ENCODE assay signal across 1 cellular context in genomic region chr22:30390974-30391691, GRCh38.
TF ChIP-seq lines count a peak whose summit lies in the region.

No MANE protein-coding gene starts in this region.

TF ChIP-seq in HepG2, 621 proteins besides CTCF, POLR2A, EP300 and RAD21 (continues in another document):
- no peak for TF ChIP-seq RBFOX2 (IDR thresholded peaks at IDR 0.05; ENCODE audit: low read depth, low read length)
- no peak for TF ChIP-seq NCOA2 (CRISPR knock-in tag; IDR thresholded peaks at IDR 0.05)
- no peak; the same call in 1 of the 2 replicates for TF ChIP-seq ZNF768 (CRISPR knock-in tag; IDR thresholded peaks at IDR 0.05)
- TF ChIP-seq ISL2 (CRISPR knock-in tag; IDR thresholded peaks at IDR 0.05), result no peak
- TF ChIP-seq SNRNP70 (IDR thresholded peaks at IDR 0.05; ENCODE audit: low read depth, low read length), result no peak
- no peak for TF ChIP-seq ZNF564 (CRISPR knock-in tag; IDR thresholded peaks at IDR 0.05)
- no peak for TF ChIP-seq KIAA2018 (CRISPR knock-in tag; IDR thresholded peaks at IDR 0.05; ENCODE audit: borderline replicate concordance)
- 0 out of 2 replicates have a peak, but pooled peaks have one; percentile 51 for TF ChIP-seq DNMT1 (CRISPR knock-in tag; IDR thresholded peaks at IDR 0.05)
- TF ChIP-seq ZNF143 (CRISPR knock-in tag; IDR thresholded peaks at IDR 0.05), result no peak
- TF ChIP-seq YEATS2 (CRISPR knock-in tag; IDR thresholded peaks at IDR 0.05; ENCODE audit: borderline replicate concordance), result peak; percentile 46; the same call in 1 of the 2 replicates
- TF ChIP-seq PPARG (CRISPR knock-in tag; conservative IDR thresholded peaks at IDR 0.05), result 0 out of 2 replicates have a peak, but pooled peaks have one; percentile 21
- TF ChIP-seq CBFB (CRISPR knock-in tag; IDR thresholded peaks at IDR 0.05), result no peak
- TF ChIP-seq ZBTB49 (CRISPR knock-in tag; IDR thresholded peaks at IDR 0.05; ENCODE audit: borderline replicate concordance), result no peak
- TF ChIP-seq ARNT2 (CRISPR knock-in tag; IDR thresholded peaks at IDR 0.05; ENCODE audit: low read depth), result no peak
- no peak for TF ChIP-seq ZNF619 (CRISPR knock-in tag; IDR thresholded peaks at IDR 0.05)
- no peak for TF ChIP-seq SMARCC2 (IDR thresholded peaks at IDR 0.05)
- TF ChIP-seq ZC3H13 (CRISPR knock-in tag; IDR thresholded peaks at IDR 0.05), result no peak
- TF ChIP-seq ZNF530 (CRISPR knock-in tag; IDR thresholded peaks at IDR 0.05; ENCODE audit: low read depth), result no peak
- no peak for TF ChIP-seq RFX5 (IDR thresholded peaks at IDR 0.05; ENCODE audit: low read depth, low read length)
- no peak for TF ChIP-seq NAIF1 (CRISPR knock-in tag; IDR thresholded peaks at IDR 0.05; ENCODE audit: borderline replicate concordance)
- no peak for TF ChIP-seq PAF1 (CRISPR knock-in tag; IDR thresholded peaks at IDR 0.05)
- no peak for TF ChIP-seq ZSCAN30 (CRISPR knock-in tag; IDR thresholded peaks at IDR 0.05)
- TF ChIP-seq FOXA1 (IDR thresholded peaks at IDR 0.05), result no peak
- 0 out of 2 replicates have a peak, but pooled peaks have one; percentile 18 for TF ChIP-seq FOXA1 (CRISPR knock-in tag; IDR thresholded peaks at IDR 0.05)
- TF ChIP-seq CEBPG (CRISPR knock-in tag; IDR thresholded peaks at IDR 0.05), result peak; percentile 15; the same call in 1 of the 2 replicates
- TF ChIP-seq NCOR1 (IDR thresholded peaks at IDR 0.05; ENCODE audit: borderline replicate concordance, low read length), result no peak
- no peak for TF ChIP-seq ZNF616 (CRISPR knock-in tag; IDR thresholded peaks at IDR 0.05; ENCODE audit: low read depth)
- TF ChIP-seq SMARCE1 (IDR thresholded peaks at IDR 0.05; ENCODE audit: borderline replicate concordance), result no peak
- TF ChIP-seq ELF3 (CRISPR knock-in tag; IDR thresholded peaks at IDR 0.05), result peak; percentile 84
- peak; percentile 97 for TF ChIP-seq STAG1 (CRISPR knock-in tag; IDR thresholded peaks at IDR 0.05)
- TF ChIP-seq, protein P1, sequence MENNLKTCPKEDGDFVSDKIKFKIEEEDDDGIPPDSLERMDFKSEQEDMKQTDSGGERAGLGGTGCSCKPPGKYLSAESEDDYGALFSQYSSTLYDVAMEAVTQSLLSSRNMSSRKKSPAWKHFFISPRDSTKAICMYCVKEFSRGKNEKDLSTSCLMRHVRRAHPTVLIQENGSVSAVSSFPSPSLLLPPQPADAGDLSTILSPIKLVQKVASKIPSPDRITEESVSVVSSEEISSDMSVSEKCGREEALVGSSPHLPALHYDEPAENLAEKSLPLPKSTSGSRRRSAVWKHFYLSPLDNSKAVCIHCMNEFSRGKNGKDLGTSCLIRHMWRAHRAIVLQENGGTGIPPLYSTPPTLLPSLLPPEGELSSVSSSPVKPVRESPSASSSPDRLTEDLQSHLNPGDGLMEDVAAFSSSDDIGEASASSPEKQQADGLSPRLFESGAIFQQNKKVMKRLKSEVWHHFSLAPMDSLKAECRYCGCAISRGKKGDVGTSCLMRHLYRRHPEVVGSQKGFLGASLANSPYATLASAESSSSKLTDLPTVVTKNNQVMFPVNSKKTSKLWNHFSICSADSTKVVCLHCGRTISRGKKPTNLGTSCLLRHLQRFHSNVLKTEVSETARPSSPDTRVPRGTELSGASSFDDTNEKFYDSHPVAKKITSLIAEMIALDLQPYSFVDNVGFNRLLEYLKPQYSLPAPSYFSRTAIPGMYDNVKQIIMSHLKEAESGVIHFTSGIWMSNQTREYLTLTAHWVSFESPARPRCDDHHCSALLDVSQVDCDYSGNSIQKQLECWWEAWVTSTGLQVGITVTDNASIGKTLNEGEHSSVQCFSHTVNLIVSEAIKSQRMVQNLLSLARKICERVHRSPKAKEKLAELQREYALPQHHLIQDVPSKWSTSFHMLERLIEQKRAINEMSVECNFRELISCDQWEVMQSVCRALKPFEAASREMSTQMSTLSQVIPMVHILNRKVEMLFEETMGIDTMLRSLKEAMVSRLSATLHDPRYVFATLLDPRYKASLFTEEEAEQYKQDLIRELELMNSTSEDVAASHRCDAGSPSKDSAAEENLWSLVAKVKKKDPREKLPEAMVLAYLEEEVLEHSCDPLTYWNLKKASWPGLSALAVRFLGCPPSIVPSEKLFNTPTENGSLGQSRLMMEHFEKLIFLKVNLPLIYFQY (CRISPR knock-in tag; IDR thresholded peaks at IDR 0.05; ENCODE audit: borderline replicate concordance), result peak; percentile 57; the same call in 1 of the 2 replicates
- TF ChIP-seq KMT2B (CRISPR knock-in tag; IDR thresholded peaks at IDR 0.05), result no peak
- TF ChIP-seq, protein P2, sequence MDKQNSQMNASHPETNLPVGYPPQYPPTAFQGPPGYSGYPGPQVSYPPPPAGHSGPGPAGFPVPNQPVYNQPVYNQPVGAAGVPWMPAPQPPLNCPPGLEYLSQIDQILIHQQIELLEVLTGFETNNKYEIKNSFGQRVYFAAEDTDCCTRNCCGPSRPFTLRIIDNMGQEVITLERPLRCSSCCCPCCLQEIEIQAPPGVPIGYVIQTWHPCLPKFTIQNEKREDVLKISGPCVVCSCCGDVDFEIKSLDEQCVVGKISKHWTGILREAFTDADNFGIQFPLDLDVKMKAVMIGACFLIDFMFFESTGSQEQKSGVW (CRISPR knock-in tag; IDR thresholded peaks at IDR 0.05; ENCODE audit: borderline replicate concordance), result no peak
- no peak for TF ChIP-seq ZBTB42 (CRISPR knock-in tag; IDR thresholded peaks at IDR 0.05)
- no peak for TF ChIP-seq CC2D1A (CRISPR knock-in tag; IDR thresholded peaks at IDR 0.05)
- TF ChIP-seq SALL1 (CRISPR knock-in tag; IDR thresholded peaks at IDR 0.05), result peak; percentile 57; the same call in 1 of the 2 replicates
- TF ChIP-seq TOPORS (CRISPR knock-in tag; IDR thresholded peaks at IDR 0.05), result 0 out of 2 replicates have a peak, but pooled peaks have one; percentile 24
- TF ChIP-seq ZBTB7A (CRISPR knock-in tag; IDR thresholded peaks at IDR 0.05), result 0 out of 2 replicates have a peak, but pooled peaks have one; percentile 44
- TF ChIP-seq PHF20 (CRISPR knock-in tag; IDR thresholded peaks at IDR 0.05), result no peak
- TF ChIP-seq, protein P3, sequence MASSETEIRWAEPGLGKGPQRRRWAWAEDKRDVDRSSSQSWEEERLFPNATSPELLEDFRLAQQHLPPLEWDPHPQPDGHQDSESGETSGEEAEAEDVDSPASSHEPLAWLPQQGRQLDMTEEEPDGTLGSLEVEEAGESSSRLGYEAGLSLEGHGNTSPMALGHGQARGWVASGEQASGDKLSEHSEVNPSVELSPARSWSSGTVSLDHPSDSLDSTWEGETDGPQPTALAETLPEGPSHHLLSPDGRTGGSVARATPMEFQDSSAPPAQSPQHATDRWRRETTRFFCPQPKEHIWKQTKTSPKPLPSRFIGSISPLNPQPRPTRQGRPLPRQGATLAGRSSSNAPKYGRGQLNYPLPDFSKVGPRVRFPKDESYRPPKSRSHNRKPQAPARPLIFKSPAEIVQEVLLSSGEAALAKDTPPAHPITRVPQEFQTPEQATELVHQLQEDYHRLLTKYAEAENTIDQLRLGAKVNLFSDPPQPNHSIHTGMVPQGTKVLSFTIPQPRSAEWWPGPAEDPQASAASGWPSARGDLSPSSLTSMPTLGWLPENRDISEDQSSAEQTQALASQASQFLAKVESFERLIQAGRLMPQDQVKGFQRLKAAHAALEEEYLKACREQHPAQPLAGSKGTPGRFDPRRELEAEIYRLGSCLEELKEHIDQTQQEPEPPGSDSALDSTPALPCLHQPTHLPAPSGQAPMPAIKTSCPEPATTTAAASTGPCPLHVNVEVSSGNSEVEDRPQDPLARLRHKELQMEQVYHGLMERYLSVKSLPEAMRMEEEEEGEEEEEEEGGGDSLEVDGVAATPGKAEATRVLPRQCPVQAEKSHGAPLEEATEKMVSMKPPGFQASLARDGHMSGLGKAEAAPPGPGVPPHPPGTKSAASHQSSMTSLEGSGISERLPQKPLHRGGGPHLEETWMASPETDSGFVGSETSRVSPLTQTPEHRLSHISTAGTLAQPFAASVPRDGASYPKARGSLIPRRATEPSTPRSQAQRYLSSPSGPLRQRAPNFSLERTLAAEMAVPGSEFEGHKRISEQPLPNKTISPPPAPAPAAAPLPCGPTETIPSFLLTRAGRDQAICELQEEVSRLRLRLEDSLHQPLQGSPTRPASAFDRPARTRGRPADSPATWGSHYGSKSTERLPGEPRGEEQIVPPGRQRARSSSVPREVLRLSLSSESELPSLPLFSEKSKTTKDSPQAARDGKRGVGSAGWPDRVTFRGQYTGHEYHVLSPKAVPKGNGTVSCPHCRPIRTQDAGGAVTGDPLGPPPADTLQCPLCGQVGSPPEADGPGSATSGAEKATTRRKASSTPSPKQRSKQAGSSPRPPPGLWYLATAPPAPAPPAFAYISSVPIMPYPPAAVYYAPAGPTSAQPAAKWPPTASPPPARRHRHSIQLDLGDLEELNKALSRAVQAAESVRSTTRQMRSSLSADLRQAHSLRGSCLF (CRISPR knock-in tag; IDR thresholded peaks at IDR 0.05; ENCODE audit: borderline replicate concordance), result no peak
- TF ChIP-seq PREB (CRISPR knock-in tag; IDR thresholded peaks at IDR 0.05), result no peak
- no peak for TF ChIP-seq ZNF296 (CRISPR knock-in tag; conservative IDR thresholded peaks at IDR 0.05)
- no peak for TF ChIP-seq ZNF251 (CRISPR knock-in tag; IDR thresholded peaks at IDR 0.05)
- no peak for TF ChIP-seq ZNF121 (CRISPR knock-in tag; IDR thresholded peaks at IDR 0.05)
- TF ChIP-seq ZNF883 (CRISPR knock-in tag; IDR thresholded peaks at IDR 0.05; ENCODE audit: not compliant biosample characterization), result no peak
- no peak for TF ChIP-seq ZNF30 (CRISPR knock-in tag; IDR thresholded peaks at IDR 0.05)
